Comparison of ENCODE assay signal across 8 cellular contexts in genomic region chr14:24299255-24300191, GRCh38. TPM values are rescaled to one million over a fixed set of nuclear protein-coding genes. Genes with fewer than 3 reads are reported as not detected.
DNase-seq lines count a peak whose midpoint lies in the region; ATAC-seq and TF ChIP-seq lines count a peak whose summit lies in the region.

TSS of gene DHRS1 (minus strand) at chr14:24299780. CDS start at chr14:24299106, 674 bp downstream.
A gene with protein sequence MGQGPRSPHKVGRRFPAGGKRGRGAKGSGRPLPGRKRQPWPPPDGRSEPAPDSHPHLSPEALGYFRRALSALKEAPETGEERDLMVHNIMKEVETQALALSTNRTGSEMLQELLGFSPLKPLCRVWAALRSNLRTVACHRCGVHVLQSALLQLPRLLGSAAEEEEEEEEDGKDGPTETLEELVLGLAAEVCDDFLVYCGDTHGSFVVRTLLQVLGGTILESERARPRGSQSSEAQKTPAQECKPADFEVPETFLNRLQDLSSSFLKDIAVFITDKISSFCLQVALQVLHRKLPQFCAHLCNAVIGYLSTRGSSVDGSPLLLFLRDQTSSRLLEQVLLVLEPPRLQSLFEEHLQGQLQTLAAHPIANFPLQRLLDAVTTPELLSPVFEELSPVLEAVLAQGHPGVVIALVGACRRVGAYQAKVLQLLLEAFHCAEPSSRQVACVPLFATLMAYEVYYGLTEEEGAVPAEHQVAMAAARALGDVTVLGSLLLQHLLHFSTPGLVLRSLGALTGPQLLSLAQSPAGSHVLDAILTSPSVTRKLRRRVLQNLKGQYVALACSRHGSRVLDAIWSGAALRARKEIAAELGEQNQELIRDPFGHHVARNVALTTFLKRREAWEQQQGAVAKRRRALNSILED (plus strand): TSS chr14:24299850. CDS start chr14:24299955, 105 bp downstream.

- no peaks in the 10 kb centered on the region for H3K27me3 Mint-ChIP-seq in neural crest cell (ENCODE audit: low read depth)

- peak within 1 kb of the TSS; percentile 97 for H2AFZ ChIP-seq in DND-41 (ENCODE audit: low read depth, low read length)
- H2AFZ ChIP-seq in KMS-11 (ENCODE audit: low read depth) = peak within 1 kb of the TSS; percentile 66

- H3K4me2 ChIP-seq in DND-41 (ENCODE audit: insufficient read depth, low read length) (peak within 1 kb of the TSS; percentile 94), KMS-11 (peak within 1 kb of the TSS; percentile 78)

- intact Hi-C loops in stomach (cut with DNase I; ENCODE audit: low total_unique reads) = loop anchor here (10.0 kb wide), 1 partner anchor 55 kb away; the partner anchor contains the start of gene TINF2

- TF ChIP-seq EP300 in stomach (IDR thresholded peaks at IDR 0.05) = peak; percentile 6

- H3K27ac Mint-ChIP-seq in neural crest cell (ENCODE audit: unreplicated experiment) = peak within 1 kb of the TSS; percentile 94

- peaks cover 51% of the 10 kb centered on the region for H3K4me1 ChIP-seq in DND-41 (ENCODE audit: insufficient read depth, low read length)
- H3K4me1 ChIP-seq in KMS-11 (ENCODE audit: low read depth, poor library complexity, severe bottlenecking) = peaks cover 14% of the 10 kb centered on the region
- peaks cover 20 to 63% (median 46%) of the 10 kb centered on the region in 4 donors for H3K4me1 ChIP-seq in stomach

- no peaks in the 10 kb centered on the region for H3K9me3 Mint-ChIP-seq in neural crest cell

- peak; percentile 74 for ATAC-seq in DND-41 (ENCODE audit: insufficient read depth, low read depth)
- peak; percentile 78 for ATAC-seq in GM21723 (IDR thresholded peaks at IDR 0.05; ENCODE audit: unreplicated experiment)

- H3K36me3 Mint-ChIP-seq in neural crest cell (ENCODE audit: low read depth) = peaks cover 2% of the 10 kb centered on the region

- H3K4me3 ChIP-seq in DND-41 (ENCODE audit: low read depth in 1 of 2, low read length in 2 of 2) (peak within 1 kb of the TSS; percentile 50 to 95; a peak in 3 of 4 replicates), KMS-11 (IDR thresholded peaks at IDR 0.05; ENCODE audit: insufficient read depth, low read depth, low read length) (no peak within 1 kb of the TSS), stomach (peak within 1 kb of the TSS; percentile 78 to 96 (median 89))

- H3K36me3 ChIP-seq in DND-41 (ENCODE audit: insufficient read depth, low read length) (peaks cover 50% of the 10 kb centered on the region), KMS-11 (ENCODE audit: insufficient read depth) (no peaks in the 10 kb centered on the region), stomach (peaks cover 39 to 54% (median 53%) of the 10 kb centered on the region in 4 donors)

- peak; percentile 82 for TF ChIP-seq POLR2A in Raji (IDR thresholded peaks at IDR 0.05; ENCODE audit: insufficient read depth, low read depth, low read length)
- no peak for TF ChIP-seq POLR2A in stomach (IDR thresholded peaks at IDR 0.05)

- H3K9ac ChIP-seq in DND-41 (ENCODE audit: low read depth, low read length) (peak within 1 kb of the TSS; percentile 73), KMS-11 (peak within 1 kb of the TSS; percentile 55; the same call in 1 of the 2 replicates)

- no peaks in the 10 kb centered on the region for H3K27me3 ChIP-seq in DND-41 (ENCODE audit: insufficient read depth, low read length, poor library complexity)
- H3K27me3 ChIP-seq in KMS-11 (ENCODE audit: insufficient read depth, low read depth) = no peaks in the 10 kb centered on the region
- H3K27me3 ChIP-seq in stomach = no peaks in the 10 kb centered on the region

- H3K79me2 ChIP-seq in DND-41 (ENCODE audit: insufficient read depth, low read length) (peaks cover 31% of the 10 kb centered on the region), KMS-11 (ENCODE audit: insufficient read depth, low read depth) (peaks cover 12% of the 10 kb centered on the region; the same call in 1 of the 2 replicates)

- H3K27ac ChIP-seq in DND-41 (ENCODE audit: low read length) = peak within 1 kb of the TSS; percentile 79
- peak within 1 kb of the TSS; percentile 45 for H3K27ac ChIP-seq in KMS-11
- H3K27ac ChIP-seq in stomach = peak within 1 kb of the TSS; percentile 88 to 94 (median 91)

- H3K9me3 ChIP-seq in DND-41 (ENCODE audit: insufficient read depth, low read length, severe bottlenecking) (no peaks in the 10 kb centered on the region), stomach (no peaks in the 10 kb centered on the region)

- H3K4me3 Mint-ChIP-seq in neural crest cell = peak within 1 kb of the TSS; percentile 97

- DNase-seq in DND-41 = peak; percentile 87
- DNase-seq in activated gamma-delta T cell (lab: John Stamatoyannopoulos, UW) = peak; percentile 87
- DNase-seq in fibroblast of the conjunctiva (ENCODE audit: low read depth) = peak; percentile 56
- DNase-seq in neural crest cell (ENCODE audit: low read depth, low spot score) = peak; percentile 89
- DNase-seq in stomach = peak; percentile 96

- H4K20me1 ChIP-seq in DND-41 (ENCODE audit: insufficient read depth, low read length) = peaks cover 5% of the 10 kb centered on the region; the same call in 1 of the 2 replicates
- H4K20me1 ChIP-seq in KMS-11 (ENCODE audit: insufficient read depth) = no peaks in the 10 kb centered on the region

- no peak for TF ChIP-seq CTCF in DND-41 (IDR thresholded peaks at IDR 0.05; ENCODE audit: borderline replicate concordance, extremely low read depth, low read length, poor library complexity, severe bottlenecking)
- TF ChIP-seq CTCF in KMS-11 (conservative IDR thresholded peaks at IDR 0.05; ENCODE audit: low read depth, low read length) = no peak
- TF ChIP-seq CTCF in neural crest cell (conservative IDR thresholded peaks at IDR 0.05) = no peak
- TF ChIP-seq CTCF in stomach (IDR thresholded peaks at IDR 0.05) = peak in 1 of 7 experiments; percentile 30

- H3K4me1 Mint-ChIP-seq in neural crest cell = peaks cover 32% of the 10 kb centered on the region

- 0 to 1% (median 0%) methylated on average over 60 to 75 of the region's 75 CpGs for WGBS in stomach, 5 donors

RNA-seq across cellular contexts. Expression of gene DHRS1, which starts in this region (rescaled TPM):
- 17.2 and 19.1 TPM in 2 replicates for total RNA-seq in neural crest cell
- 10 to 100 TPM in 3 of 5 donors, 1 to 10 TPM in 2; 5.3 to 71.9 (median 17.4) TPM for total RNA-seq in stomach
- polyA plus RNA-seq in stomach = 10 to 100 TPM; 20.1 to 52.1 (median 30.1) TPM

RNA-seq across cellular contexts. Expression of the second gene that starts in this region (rescaled TPM):
- total RNA-seq in neural crest cell = 34.5 and 34.8 TPM in 2 replicates
- total RNA-seq in stomach = 10 to 100 TPM in 4 of 5 donors, 1 to 10 TPM in 1; 5.4 to 25.7 (median 12.8) TPM
- 10 to 100 TPM in 1 of 3 donors, 1 to 10 TPM in 2; 6.5 to 11.8 (median 8.4) TPM for polyA plus RNA-seq in stomach
